23 cellular contexts compared by ENCODE assay signal in the genomic region with DNA sequence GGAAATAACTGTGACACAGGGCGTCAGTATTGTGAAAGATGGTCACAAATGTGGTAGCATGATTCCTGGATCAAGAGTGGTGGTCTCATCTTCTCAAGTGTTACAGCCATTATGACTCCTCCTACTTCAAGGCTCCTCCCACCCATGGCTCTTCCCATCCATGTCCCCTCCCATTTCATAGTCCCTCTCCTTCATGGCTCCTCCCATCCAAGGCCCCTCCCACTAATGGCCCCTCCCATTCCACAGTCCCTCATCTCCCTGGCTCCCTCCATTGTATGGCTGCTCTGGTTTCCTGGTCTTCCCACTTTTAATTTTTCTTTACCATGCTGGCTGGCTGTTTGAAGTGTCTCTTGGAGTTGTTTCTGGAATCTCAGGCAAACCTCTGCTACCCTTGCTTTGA.
DNase-seq lines count a peak whose midpoint lies in the region; ATAC-seq, FAIRE-seq and TF ChIP-seq lines count a peak whose summit lies in the region.
"Had no signal": no experiment of that assay in that cellular context is flagged by ENCODE, and none has a peak within 500 bp of the region (broad histone marks: within the 10 kb centered on the region; RNA-seq: fewer than 3 reads in every experiment).

No MANE protein-coding gene starts in this region.

- H3K79me2 ChIP-seq in K562 (ENCODE audit: control insufficient read depth, insufficient read depth, low read length): no peaks in the 10 kb centered on the region

- no peak overlapping the region for H3K27ac ChIP-seq in K562 (ENCODE audit: extremely low read depth, low read depth, low read length)

- H3K4me1 Mint-ChIP-seq in nephron progenitor cell: no peaks in the 10 kb centered on the region
- H3K4me1 Mint-ChIP-seq in immature natural killer cell: no peaks in the 10 kb centered on the region
- H3K4me1 Mint-ChIP-seq in activated CD4-positive, alpha-beta T cell treated with anti-CD3 and anti-CD28 coated beads for 36 hours: no peaks in the 10 kb centered on the region

- no peak overlapping the region for H3K4me3 ChIP-seq in K562
- H3K4me3 ChIP-seq: HAP-1 had no signal

- DNase-seq in NCI-H82 (lab: John Stamatoyannopoulos, UW): peak; percentile 49
- no peak for DNase-seq in NCI-H82 treated with DMSO at 0.1 percent for 48 hours (lab: John Stamatoyannopoulos, UW; ENCODE audit: unreplicated experiment)
- peak; percentile 20 for DNase-seq in HT-29 (ENCODE audit: low spot score)
- peak; percentile 67 to 87 (median 82) for DNase-seq in K562 (ENCODE audit: extremely low read depth in 1 of 4, low spot score in 3 of 4)
- peak; percentile 19 for DNase-seq in nephron progenitor cell
- no peak for DNase-seq in immature natural killer cell
- DNase-seq in activated CD4-positive, alpha-beta T cell treated with anti-CD3 and anti-CD28 coated beads for 36 hours: no peak
- DNase-seq in NCI-H345 (lab: John Stamatoyannopoulos, UW): no peak
- DNase-seq: 8988T; AML-193; C1 segment of cervical spinal cord; Calu3; CD8-positive, alpha-beta T cell; DMS153; EL; Kasumi-1; NCI-H1048; NCI-H1436; NCI-H1930; NCI-H510A had no signal

- no peaks in the 10 kb centered on the region for H3K9me1 ChIP-seq in K562 (ENCODE audit: control insufficient read depth, insufficient read depth, low read length)

- H3K36me3 ChIP-seq in K562 (ENCODE audit: control insufficient read depth, insufficient read depth, low read length): no peaks in the 10 kb centered on the region
- H3K36me3 ChIP-seq: HAP-1 had no signal

- no TSS peak for BruUV-seq in K562 (replicated peaks; lab: Mats Ljungman, UMichigan)

- peak; percentile 100 for ATAC-seq in K562
- ATAC-seq in activated CD4-positive, alpha-beta T cell treated with anti-CD3 and anti-CD28 coated beads for 36 hours: no peak
- ATAC-seq: CD8-positive, alpha-beta T cell; Right ventricle myocardium inferior had no signal

- CTCF ChIA-PET in K562 (lab: Yijun Ruan, JAX; ENCODE audit: low intra/inter-chr PET ratio): no interaction called here
- CTCF ChIA-PET in activated CD4-positive, alpha-beta T cell treated with anti-CD3 and anti-CD28 coated beads for 36 hours (lab: Charles Lee): no interaction called here

- H3K27ac Mint-ChIP-seq in nephron progenitor cell (no peak overlapping the region), immature natural killer cell (no peak overlapping the region)
- no peak overlapping the region for H3K27ac Mint-ChIP-seq in activated CD4-positive, alpha-beta T cell treated with anti-CD3 and anti-CD28 coated beads for 36 hours
- H3K27ac Mint-ChIP-seq: CD8-positive, alpha-beta T cell had no signal

- H3K9me3 Mint-ChIP-seq in nephron progenitor cell: peaks cover 4% of the 10 kb centered on the region
- H3K9me3 Mint-ChIP-seq in immature natural killer cell: peaks cover 0 to 15% (median 3%) of the 10 kb centered on the region in 6 donors
- no peaks in the 10 kb centered on the region for H3K9me3 Mint-ChIP-seq in activated CD4-positive, alpha-beta T cell treated with anti-CD3 and anti-CD28 coated beads for 36 hours (ENCODE audit: low read depth)

- H3K4me1 ChIP-seq in K562 (replicated peaks in 1 of 2; ENCODE audit: control insufficient read depth in 2 of 2, insufficient read depth in 2 of 2, low read length in 2 of 2): no peaks in the 10 kb centered on the region; a peak in 1 of 5 replicates
- H3K4me1 ChIP-seq: HAP-1 had no signal

- H4K20me1 ChIP-seq in K562 (replicated peaks; ENCODE audit: control insufficient read depth, insufficient read depth, low read length): no peaks in the 10 kb centered on the region

- WGBS in K562 (ENCODE audit: insufficient coverage, low coverage, missing lambda C conversion rate): 100% methylated on average over 1 of the region's 1 CpG

- H3K27me3 Mint-ChIP-seq in nephron progenitor cell (ENCODE audit: low read depth, poor library complexity): peaks cover 4% of the 10 kb centered on the region
- H3K27me3 Mint-ChIP-seq in immature natural killer cell (ENCODE audit: low read depth in 3 of 3): peaks cover 0 to 5% (median 2%) of the 10 kb centered on the region in 3 donors
- peaks cover 3% of the 10 kb centered on the region for H3K27me3 Mint-ChIP-seq in activated CD4-positive, alpha-beta T cell treated with anti-CD3 and anti-CD28 coated beads for 36 hours

- peak; percentile 80 for FAIRE-seq in K562 (lab: Jason Lieb, UNC)
- FAIRE-seq: GM19239 had no signal

- H3K4me3 Mint-ChIP-seq in nephron progenitor cell (no peak overlapping the region), immature natural killer cell (no peak overlapping the region)
- no peak overlapping the region for H3K4me3 Mint-ChIP-seq in activated CD4-positive, alpha-beta T cell treated with anti-CD3 and anti-CD28 coated beads for 36 hours
- H3K4me3 Mint-ChIP-seq: CD8-positive, alpha-beta T cell had no signal

- no peak for TF ChIP-seq RAD21 in K562 (CRISPR knock-in tag; conservative IDR thresholded peaks at IDR 0.05 in 1 of 2, IDR thresholded peaks at IDR 0.05 in 1 of 2)

- in situ Hi-C loops in K562 (cut with MboI): no loop called here

- no peaks in the 10 kb centered on the region for H3K27me3 ChIP-seq in K562 (ENCODE audit: control insufficient read depth in 2 of 2, insufficient read depth in 2 of 2, low read length in 2 of 2)

- intact Hi-C loops in K562 (cut with micrococcal nuclease): no loop called here
- intact Hi-C loops in activated CD4-positive, alpha-beta T cell treated with anti-CD3 and anti-CD28 coated beads for 36 hours (cut with DNase I, micrococcal nuclease): no loop called here

- H2AFZ ChIP-seq in K562 (ENCODE audit: low read depth, low read length): 0 out of 2 replicates have a peak overlapping the region, but pooled peaks have one; percentile 1

- H3K9ac ChIP-seq in K562 (ENCODE audit: insufficient read depth in 1 of 2, low read depth in 2 of 2, low read length in 2 of 2): no peak overlapping the region

- no peak for TF ChIP-seq EP300 in K562 (IDR thresholded peaks at IDR 0.05; ENCODE audit: low read length)

- POLR2A ChIA-PET in K562 (lab: Yijun Ruan, JAX): no interaction called here
- POLR2A ChIA-PET in activated CD4-positive, alpha-beta T cell treated with anti-CD3 and anti-CD28 coated beads for 36 hours (lab: Charles Lee): no interaction called here

- H3K36me3 Mint-ChIP-seq in nephron progenitor cell (ENCODE audit: low read depth) (no peaks in the 10 kb centered on the region), immature natural killer cell (no peaks in the 10 kb centered on the region)
- H3K36me3 Mint-ChIP-seq in activated CD4-positive, alpha-beta T cell treated with anti-CD3 and anti-CD28 coated beads for 36 hours (ENCODE audit: low read depth): no peaks in the 10 kb centered on the region
- H3K36me3 Mint-ChIP-seq: CD8-positive, alpha-beta T cell had no signal

- H3K9me3 ChIP-seq in K562 (replicated peaks; ENCODE audit: control insufficient read depth, insufficient read depth, low read depth, low read length): peaks cover 2% of the 10 kb centered on the region; the same call in 1 of the 2 replicates
- H3K9me3 ChIP-seq: HAP-1 had no signal

- no peak for TF ChIP-seq POLR2A in K562 (conservative IDR thresholded peaks at IDR 0.05)

- H3K4me2 ChIP-seq in K562 (ENCODE audit: insufficient read depth, low read length): no peak overlapping the region

- TF ChIP-seq CTCF in K562 (IDR thresholded peaks at IDR 0.05 in 2 of 3, conservative IDR thresholded peaks at IDR 0.05 in 1 of 3; ENCODE audit: insufficient read depth in 2 of 3, low read depth in 1 of 3, low read length in 3 of 3): no peak
- no peak for TF ChIP-seq CTCF in nephron progenitor cell (IDR thresholded peaks at IDR 0.05)

TF ChIP-seq in K562, 482 proteins besides CTCF, POLR2A, EP300 and RAD21:
- no peak for TF ChIP-seq HMG20B (CRISPR knock-in tag; IDR thresholded peaks at IDR 0.05)
- TF ChIP-seq, protein P1, sequence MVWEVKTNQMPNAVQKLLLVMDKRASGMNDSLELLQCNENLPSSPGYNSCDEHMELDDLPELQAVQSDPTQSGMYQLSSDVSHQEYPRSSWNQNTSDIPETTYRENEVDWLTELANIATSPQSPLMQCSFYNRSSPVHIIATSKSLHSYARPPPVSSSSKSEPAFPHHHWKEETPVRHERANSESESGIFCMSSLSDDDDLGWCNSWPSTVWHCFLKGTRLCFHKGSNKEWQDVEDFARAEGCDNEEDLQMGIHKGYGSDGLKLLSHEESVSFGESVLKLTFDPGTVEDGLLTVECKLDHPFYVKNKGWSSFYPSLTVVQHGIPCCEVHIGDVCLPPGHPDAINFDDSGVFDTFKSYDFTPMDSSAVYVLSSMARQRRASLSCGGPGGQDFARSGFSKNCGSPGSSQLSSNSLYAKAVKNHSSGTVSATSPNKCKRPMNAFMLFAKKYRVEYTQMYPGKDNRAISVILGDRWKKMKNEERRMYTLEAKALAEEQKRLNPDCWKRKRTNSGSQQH (CRISPR knock-in tag; IDR thresholded peaks at IDR 0.05): no peak
- peak in 1 of 3 experiments; percentile 39 for TF ChIP-seq YY1 (IDR thresholded peaks at IDR 0.05; ENCODE audit: borderline replicate concordance in 1 of 3, control insufficient read depth in 1 of 3, extremely low read depth in 1 of 3, insufficient read depth in 3 of 3, insufficient read length in 1 of 3, insufficient replicate concordance in 2 of 3, low read depth in 1 of 3, low read length in 2 of 3)
- no peak for TF ChIP-seq PTRF (tag; IDR thresholded peaks at IDR 0.05)

Comparison
In these comparisons a context has a peak if more than half of its experiments do, and no peak if none do; other contexts are left out.
1. DNase-seq: peak in NCI-H82 (single experiment), HT-29 (single experiment), K562 (4 of 4) and nephron progenitor cell (single experiment); none in NCI-H82 treated with DMSO at 0.1 percent for 48 hours (single experiment), immature natural killer cell (0 of 3), activated CD4-positive, alpha-beta T cell treated with anti-CD3 and anti-CD28 coated beads for 36 hours (single experiment) and NCI-H345 (single experiment).